Comparison of ENCODE assay signal across 16 cellular contexts in genomic region chr5:84885479-84886258, GRCh38.
DNase-seq lines count a peak whose midpoint lies in the region; ATAC-seq and TF ChIP-seq lines count a peak whose summit lies in the region.
"Had no signal": no experiment of that assay in that cellular context is flagged by ENCODE, and none has a peak within 500 bp of the region (broad histone marks: within the 10 kb centered on the region; RNA-seq: fewer than 3 reads in every experiment).

No MANE protein-coding gene starts in this region.

- TF ChIP-seq POLR2A in IMR-90 (IDR thresholded peaks at IDR 0.05; ENCODE audit: low read depth, low read length): no peak

- H3K27ac ChIP-seq in IMR-90 (ENCODE audit: insufficient read depth, low read length) (no peak overlapping the region), smooth muscle cell (ENCODE audit: low read depth) (no peak overlapping the region)

- no peaks in the 10 kb centered on the region for H3K79me1 ChIP-seq in IMR-90 (ENCODE audit: low read depth in 1 of 2, low read length in 2 of 2)

- no peak overlapping the region for H3K4me3 ChIP-seq in IMR-90 (ENCODE audit: insufficient read depth, low read depth, low read length)
- no peak overlapping the region for H3K4me3 ChIP-seq in astrocyte of the cerebellum (ENCODE audit: low read depth, low read length)
- no peak overlapping the region for H3K4me3 ChIP-seq in fibroblast of villous mesenchyme (ENCODE audit: low read depth, low read length)
- no peak overlapping the region for H3K4me3 ChIP-seq in smooth muscle cell
- H3K4me3 ChIP-seq: K562, sigmoid colon had no signal

- no peaks in the 10 kb centered on the region for H3K9me1 ChIP-seq in IMR-90 (ENCODE audit: insufficient read depth, low read length)

- H3K27me3 ChIP-seq in IMR-90 (ENCODE audit: control insufficient read depth, insufficient read depth, low read length): no peaks in the 10 kb centered on the region
- H3K27me3 ChIP-seq in smooth muscle cell (ENCODE audit: low read depth): no peaks in the 10 kb centered on the region
- H3K27me3 ChIP-seq: sigmoid colon had no signal

- no peak overlapping the region for H4K5ac ChIP-seq in IMR-90 (ENCODE audit: low read depth, low read length)

- H3K4me2 ChIP-seq in IMR-90 (ENCODE audit: low read depth, low read length) (no peak overlapping the region), smooth muscle cell (no peak overlapping the region)

- no peaks in the 10 kb centered on the region for H3K4me1 ChIP-seq in IMR-90 (ENCODE audit: control insufficient read depth, insufficient read depth, low read length)
- peaks cover 6% of the 10 kb centered on the region for H3K4me1 ChIP-seq in smooth muscle cell (ENCODE audit: low read depth)

- POLR2A ChIA-PET in IMR-90 (lab: Charles Lee; ENCODE audit: unreplicated experiment): no interaction called here

- H2AK5ac ChIP-seq in IMR-90 (ENCODE audit: low read depth, low read length): no peak overlapping the region

- H3K79me2 ChIP-seq in smooth muscle cell (ENCODE audit: low read depth): no peaks in the 10 kb centered on the region

- H3K36me3 ChIP-seq in IMR-90 (ENCODE audit: control insufficient read depth, insufficient read depth, low read length) (no peaks in the 10 kb centered on the region), smooth muscle cell (ENCODE audit: low read depth) (no peaks in the 10 kb centered on the region)
- H3K36me3 ChIP-seq: sigmoid colon had no signal

- H3K4ac ChIP-seq in IMR-90 (ENCODE audit: low read depth, low read length): no peak overlapping the region

- H3F3A ChIP-seq in smooth muscle cell (ENCODE audit: low read depth): no peaks in the 10 kb centered on the region

- CTCF ChIA-PET in IMR-90 (lab: Yijun Ruan, JAX): no interaction called here

- dilution Hi-C loops in IMR-90 (cut with HindIII; ENCODE audit: low sequenced_read_pairs, unreplicated experiment): no loop called here

- no peak overlapping the region for H2BK20ac ChIP-seq in IMR-90 (ENCODE audit: low read depth, low read length)

- H3K18ac ChIP-seq in IMR-90 (ENCODE audit: low read depth, low read length): no peak overlapping the region

- no peak overlapping the region for H4K91ac ChIP-seq in IMR-90 (ENCODE audit: insufficient read depth, low read depth, low read length)

- TF ChIP-seq CTCF in IMR-90 (conservative IDR thresholded peaks at IDR 0.05; ENCODE audit: low read depth, low read length) (no peak), astrocyte of the cerebellum (IDR thresholded peaks at IDR 0.05; ENCODE audit: low read depth, low read length, missing control alignments) (no peak), fibroblast of villous mesenchyme (IDR thresholded peaks at IDR 0.05; ENCODE audit: insufficient read depth, low read depth, low read length) (no peak), smooth muscle cell (IDR thresholded peaks at IDR 0.05; ENCODE audit: borderline replicate concordance, insufficient read depth, poor library complexity, severe bottlenecking) (no peak)

- no peak overlapping the region for H2AK9ac ChIP-seq in IMR-90 (replicated peaks; ENCODE audit: low read depth, low read length, poor library complexity)

- intact Hi-C loops in IMR-90 (cut with micrococcal nuclease): no loop called here

- H3K56ac ChIP-seq in IMR-90 (ENCODE audit: extremely low read depth, insufficient read depth, low read length): no peak overlapping the region

- H4K20me1 ChIP-seq in IMR-90 (ENCODE audit: insufficient read depth, low read length) (no peaks in the 10 kb centered on the region), smooth muscle cell (ENCODE audit: low read depth) (no peaks in the 10 kb centered on the region)

- in situ Hi-C loops in IMR-90 (cut with MboI; ENCODE audit: low sequenced_read_pairs): no loop called here
- in situ Hi-C loops in astrocyte of the cerebellum (cut with HindIII; ENCODE audit: low sequenced_read_pairs): no loop called here

- H3K23ac ChIP-seq in IMR-90 (ENCODE audit: low read depth, low read length): no peak overlapping the region

- WGBS in IMR-90 (ENCODE audit: extremely low coverage in 2 of 2, insufficient read length in 1 of 2), 2 experiments: no CpG with 5 or more reads among the region's 1 CpG
- WGBS in smooth muscle cell (ENCODE audit: low lambda C conversion rate): 57% methylated on average over 1 of the region's 1 CpG

- DNase-seq in IMR-90: peak; percentile 78
- peak; percentile 73 for DNase-seq in astrocyte of the cerebellum (ENCODE audit: low read depth)
- peak; percentile 3 for DNase-seq in fibroblast of villous mesenchyme (ENCODE audit: low read depth)
- peak; percentile 23 for DNase-seq in occipital lobe (lab: John Stamatoyannopoulos, UW)
- no peak for DNase-seq in cortex of kidney (lab: John Stamatoyannopoulos, UW)
- no peak for DNase-seq in smooth muscle cell (lab: John Stamatoyannopoulos, UW; ENCODE audit: unreplicated experiment)
- DNase-seq: activated CD4-positive, alpha-beta T cell treated with anti-CD3 and anti-CD28 coated beads for 48 hours; activated T-cell treated with anti-CD3 and anti-CD28 coated beads, Interleukin-2, amount 50 U/mL, for 48 hours; effector CD8-positive, alpha-beta T cell; NCI-H1436 treated with DMSO at 0.1 percent for 48 hours; NCI-H526 treated with DMSO at 0.1 percent for 48 hours; sigmoid colon; stimulated activated naive CD4-positive, alpha-beta T cell had no signal

- H2AFZ ChIP-seq in IMR-90 (replicated peaks; ENCODE audit: low read length, poor library complexity): no peak overlapping the region
- no peak overlapping the region for H2AFZ ChIP-seq in smooth muscle cell (ENCODE audit: low read depth)

- H2BK5ac ChIP-seq in IMR-90 (ENCODE audit: low read depth, low read length, poor library complexity, severe bottlenecking): no peak overlapping the region

- no peak overlapping the region for H2BK120ac ChIP-seq in IMR-90 (ENCODE audit: low read depth, low read length)

- no peak overlapping the region for H3K9ac ChIP-seq in IMR-90 (ENCODE audit: low read depth, low read length)
- H3K9ac ChIP-seq in smooth muscle cell (ENCODE audit: low read depth): no peak overlapping the region

- no peak overlapping the region for H4K8ac ChIP-seq in IMR-90 (ENCODE audit: low read depth in 2 of 2, low read length in 2 of 2)

- H2BK15ac ChIP-seq in IMR-90 (ENCODE audit: low read depth, low read length): no peak overlapping the region

- no peak for TF ChIP-seq RAD21 in IMR-90 (IDR thresholded peaks at IDR 0.05; ENCODE audit: low read length)

- BruUV-seq in IMR-90 (replicated peaks; lab: Mats Ljungman, UMichigan): no TSS peak

- no peak overlapping the region for H3K14ac ChIP-seq in IMR-90 (replicated peaks; ENCODE audit: low read depth, low read length)

- ATAC-seq in IMR-90 (ENCODE audit: low read depth) (peak; percentile 80), GM18498 (IDR thresholded peaks at IDR 0.05; ENCODE audit: unreplicated experiment) (no peak), HG03196 (IDR thresholded peaks at IDR 0.05; ENCODE audit: unreplicated experiment) (no peak)
- ATAC-seq: K562 had no signal

- H3K9me3 ChIP-seq in IMR-90 (ENCODE audit: control insufficient read depth, insufficient read depth, low read length) (no peaks in the 10 kb centered on the region), smooth muscle cell (replicated peaks; ENCODE audit: low read depth) (no peaks in the 10 kb centered on the region)
- H3K9me3 ChIP-seq: sigmoid colon had no signal

TF ChIP-seq in IMR-90, 13 proteins besides CTCF, POLR2A, EP300 and RAD21:
- no peak for TF ChIP-seq ELK1 (IDR thresholded peaks at IDR 0.05; ENCODE audit: borderline replicate concordance, low read depth, low read length)
- no peak for TF ChIP-seq SMC3 (IDR thresholded peaks at IDR 0.05; ENCODE audit: low read depth, low read length)
- no peak for TF ChIP-seq CHD1 (IDR thresholded peaks at IDR 0.05; ENCODE audit: low read depth, low read length)
- TF ChIP-seq MAFK (IDR thresholded peaks at IDR 0.05; ENCODE audit: low read depth, low read length): no peak
- no peak for TF ChIP-seq NFE2L2 (IDR thresholded peaks at IDR 0.05; ENCODE audit: low read depth, low read length)
- no peak for TF ChIP-seq FOS (IDR thresholded peaks at IDR 0.05; ENCODE audit: low read depth, low read length)
- TF ChIP-seq MAZ (IDR thresholded peaks at IDR 0.05; ENCODE audit: borderline replicate concordance, low read depth, low read length): no peak
TF ChIP-seq in IMR-90: peak in this region for 0.

Comparison
In these comparisons a context has a peak if more than half of its experiments do, and no peak if none do; other contexts are left out.
1. DNase-seq: peak in IMR-90 (single experiment), astrocyte of the cerebellum (single experiment), fibroblast of villous mesenchyme (single experiment) and occipital lobe (single experiment); none in cortex of kidney (single experiment) and smooth muscle cell (single experiment).